8 cellular contexts compared by ENCODE assay signal in genomic region chr3:192916455-192917257, GRCh38. TPM values are rescaled to one million over a fixed set of nuclear protein-coding genes. Genes with fewer than 3 reads are reported as not detected.
DNase-seq lines count a peak whose midpoint lies in the region; ATAC-seq, FAIRE-seq and TF ChIP-seq lines count a peak whose summit lies in the region.

No MANE protein-coding gene starts in this region.

- H3K27ac ChIP-seq in A549 = peak overlapping the region; percentile 89 to 96

- H3K9me3 ChIP-seq in A549 = no peaks in the 10 kb centered on the region

- intact Hi-C loops in posterior cingulate gyrus (cut with DNase I) = loop anchor here (2.0 to 10.0 kb wide), 3 partner anchors 100 to 676 kb away; partner anchors contain the start of genes FGF12 and OPA1

- CTCF ChIA-PET in A549 (lab: Yijun Ruan, JAX) = interaction anchor here (1.5 to 2.3 kb wide), 7 partner anchors 9 to 124 kb away, joined by 3 to 11 read pairs (median 5); no protein-coding TSS in a partner anchor

- 5% methylated on average over 13 of the region's 57 CpGs for WGBS in A549 (ENCODE audit: missing lambda C conversion rate)

- FAIRE-seq in A549 (lab: Jason Lieb, UNC) = no peak
- FAIRE-seq in RCC 7860 (lab: Jason Lieb, UNC) = no peak

- TF ChIP-seq CTCF in A549 (IDR thresholded peaks at IDR 0.05) (no peak), astrocyte of the spinal cord (IDR thresholded peaks at IDR 0.05; ENCODE audit: low read depth, low read length) (no peak)

- peaks cover 34% of the 10 kb centered on the region for H3K4me1 ChIP-seq in A549

- in situ Hi-C loops in astrocyte of the spinal cord (cut with HindIII; ENCODE audit: low sequenced_read_pairs) = no loop called here

- peak overlapping the region; percentile 85 for H3K4me3 ChIP-seq in A549
- peak overlapping the region; percentile 95 for H3K4me3 ChIP-seq in astrocyte of the spinal cord (ENCODE audit: low read depth, low read length)

- TF ChIP-seq RAD21 in A549 (conservative IDR thresholded peaks at IDR 0.05 in 1 of 2, IDR thresholded peaks at IDR 0.05 in 1 of 2) = no peak

- no peak for TF ChIP-seq EP300 in A549 (IDR thresholded peaks at IDR 0.05)

- ATAC-seq in A549 (peak; percentile 50 to 57), HG03460 (IDR thresholded peaks at IDR 0.05; ENCODE audit: unreplicated experiment) (peak; percentile 37)

- H3K4me2 ChIP-seq in A549 = peak overlapping the region; percentile 98

- TF ChIP-seq POLR2A in A549 (IDR thresholded peaks at IDR 0.05; ENCODE audit: low read length) = no peak
- TF ChIP-seq POLR2A in GM15510 (IDR thresholded peaks at IDR 0.05; ENCODE audit: borderline replicate concordance, extremely low read depth, insufficient read length) = peak; percentile 70

- peak; percentile 35 to 46 for DNase-seq in A549 (ENCODE audit: low read depth in 1 of 2, low spot score in 1 of 2)
- DNase-seq in RCC 7860 (ENCODE audit: low spot score) = peak; percentile 47
- peak; percentile 77 for DNase-seq in astrocyte of the spinal cord (ENCODE audit: low read depth, low spot score)
- peak; percentile 57 to 64 for DNase-seq in hippocampal formation (lab: John Stamatoyannopoulos, UW)
- DNase-seq in posterior cingulate gyrus = peak; percentile 38 to 94 (median 70)
- no peak for DNase-seq in NK-92 treated with Interleukin-12 subunit alpha and Interleukin-12 subunit beta, amount 100 ng/mL, for 24 hours (lab: John Stamatoyannopoulos, UW)

- POLR2A ChIA-PET in A549 (lab: Yijun Ruan, JAX) = interaction anchor here (1.1 to 2.0 kb wide), 4 partner anchors 9 to 41 kb away, joined by 4 to 12 read pairs (median 5); no protein-coding TSS in a partner anchor

TF ChIP-seq in A549, 52 proteins besides CTCF, POLR2A, EP300 and RAD21:
- TF ChIP-seq MAZ (IDR thresholded peaks at IDR 0.05; ENCODE audit: borderline replicate concordance, low read depth, low read length) = no peak
- no peak for TF ChIP-seq EHF (CRISPR knock-in tag; IDR thresholded peaks at IDR 0.05)
- no peak for TF ChIP-seq FOSL2 (IDR thresholded peaks at IDR 0.05)
- no peak for TF ChIP-seq FOSL2 (CRISPR knock-in tag; IDR thresholded peaks at IDR 0.05)
- TF ChIP-seq MAX (IDR thresholded peaks at IDR 0.05) = no peak
- no peak for TF ChIP-seq NR3C1 (IDR thresholded peaks at IDR 0.05)
- no peak for TF ChIP-seq FOSB (CRISPR knock-in tag; IDR thresholded peaks at IDR 0.05)
- no peak for TF ChIP-seq E2F6 (IDR thresholded peaks at IDR 0.05; ENCODE audit: borderline replicate concordance, low read depth)

RNA-seq across cellular contexts. Expression of gene MB21D2, which starts 1.0 kb away (rescaled TPM):
- 6.6 and 7.5 TPM in 2 replicates for polyA plus RNA-seq in A549 (2011; rRNA removed)
- polyA plus RNA-seq in A549 (2012; cell fraction: cytosol; rRNA removed) = 3.3 and 4.3 TPM in 2 replicates
- 4.5 and 5.0 TPM in 2 replicates for polyA plus RNA-seq in A549 (2012; cell fraction: nucleus; rRNA removed)
- polyA plus RNA-seq in A549 (2017; fragmentation: RNase III; extraction: RNeasy Plus Mini Kit Qiagen cat#74134 plus additional on column Dnase treatment) = 4.8 to 5.5 TPM (median 5.4 TPM) in 3 replicates
- polyA minus RNA-seq in A549 (2011; rRNA and poly(A)+ RNA removed) = 12.8 and 14.4 TPM in 2 replicates
